In genomic region chr11:10285148-10285802, GRCh38 we compare ENCODE assay signal across 1 cellular context.
A peak's percentile ranks its signal among the peaks of the same experiment; 100 is the strongest.
TF ChIP-seq lines count a peak whose summit lies in the region.

No MANE protein-coding gene starts in this region.

TF ChIP-seq in HepG2, 621 proteins besides CTCF, POLR2A, EP300 and RAD21 (continued from another document and continues in another):
- TF ChIP-seq IRF2 (CRISPR knock-in tag; IDR thresholded peaks at IDR 0.05) = peak; percentile 34; the same call in 1 of the 2 replicates
- no peak for TF ChIP-seq ZNF800 (CRISPR knock-in tag; IDR thresholded peaks at IDR 0.05)
- no peak for TF ChIP-seq HIVEP1 (CRISPR knock-in tag; IDR thresholded peaks at IDR 0.05)
- TF ChIP-seq ZZZ3 (CRISPR knock-in tag; IDR thresholded peaks at IDR 0.05; ENCODE audit: borderline replicate concordance) = no peak
- no peak for TF ChIP-seq RXRA (CRISPR knock-in tag; IDR thresholded peaks at IDR 0.05)
- 0 out of 2 replicates have a peak, but pooled peaks have one; percentile 14 for TF ChIP-seq YEATS4 (CRISPR knock-in tag; IDR thresholded peaks at IDR 0.05; ENCODE audit: borderline replicate concordance)
- TF ChIP-seq ZNF7 (CRISPR knock-in tag; IDR thresholded peaks at IDR 0.05) = no peak
- TF ChIP-seq ETV5 (CRISPR knock-in tag; IDR thresholded peaks at IDR 0.05; ENCODE audit: borderline replicate concordance) = 0 out of 2 replicates have a peak, but pooled peaks have one; percentile 35
- no peak for TF ChIP-seq KLF9 (CRISPR knock-in tag; IDR thresholded peaks at IDR 0.05; ENCODE audit: low read depth)
- no peak for TF ChIP-seq ZNF484 (CRISPR knock-in tag; IDR thresholded peaks at IDR 0.05; ENCODE audit: borderline replicate concordance, low read depth)
- peak; percentile 54; the same call in 1 of the 2 replicates for TF ChIP-seq ZNF614 (CRISPR knock-in tag; IDR thresholded peaks at IDR 0.05; ENCODE audit: borderline replicate concordance)
- TF ChIP-seq ZNF318 (CRISPR knock-in tag; IDR thresholded peaks at IDR 0.05) = no peak
- TF ChIP-seq LRRFIP1 (CRISPR knock-in tag; conservative IDR thresholded peaks at IDR 0.05) = no peak
- no peak for TF ChIP-seq ZC3H13 (CRISPR knock-in tag; IDR thresholded peaks at IDR 0.05)
- TF ChIP-seq ZSCAN25 (CRISPR knock-in tag; IDR thresholded peaks at IDR 0.05) = no peak
- TF ChIP-seq NFE2L1 (CRISPR knock-in tag; IDR thresholded peaks at IDR 0.05; ENCODE audit: borderline replicate concordance) = no peak
- TF ChIP-seq KLF11 (CRISPR knock-in tag; IDR thresholded peaks at IDR 0.05) = no peak
- no peak for TF ChIP-seq TBX3 (IDR thresholded peaks at IDR 0.05; ENCODE audit: borderline replicate concordance)
- TF ChIP-seq ATM (IDR thresholded peaks at IDR 0.05; ENCODE audit: borderline replicate concordance) = no peak
- TF ChIP-seq FIP1L1 (IDR thresholded peaks at IDR 0.05; ENCODE audit: borderline replicate concordance, insufficient read depth, low read depth, low read length) = no peak
- TF ChIP-seq IRF1 (CRISPR knock-in tag; IDR thresholded peaks at IDR 0.05; ENCODE audit: low read depth) = no peak
- TF ChIP-seq ZNF143 (CRISPR knock-in tag; IDR thresholded peaks at IDR 0.05) = no peak
- no peak for TF ChIP-seq SNAPC2 (CRISPR knock-in tag; IDR thresholded peaks at IDR 0.05)
- TF ChIP-seq ZNF740 (CRISPR knock-in tag; IDR thresholded peaks at IDR 0.05) = no peak
- TF ChIP-seq ZFP41 (CRISPR knock-in tag; IDR thresholded peaks at IDR 0.05; ENCODE audit: borderline replicate concordance) = no peak
- TF ChIP-seq ZNF589 (CRISPR knock-in tag; conservative IDR thresholded peaks at IDR 0.05) = no peak
- TF ChIP-seq NFKB2 (CRISPR knock-in tag; IDR thresholded peaks at IDR 0.05; ENCODE audit: borderline replicate concordance) = no peak
- no peak for TF ChIP-seq ZBTB38 (CRISPR knock-in tag; IDR thresholded peaks at IDR 0.05)
- no peak for TF ChIP-seq ZNF207 (IDR thresholded peaks at IDR 0.05; ENCODE audit: borderline replicate concordance)
- TF ChIP-seq RBM39 (IDR thresholded peaks at IDR 0.05; ENCODE audit: low read depth, low read length, poor library complexity, severe bottlenecking) = no peak
- no peak for TF ChIP-seq TCF12 (IDR thresholded peaks at IDR 0.05)
- TF ChIP-seq TCF12 (CRISPR knock-in tag; IDR thresholded peaks at IDR 0.05) = no peak
- no peak for TF ChIP-seq ARNTL (CRISPR knock-in tag; IDR thresholded peaks at IDR 0.05)
- no peak for TF ChIP-seq DNMT3B (CRISPR knock-in tag; conservative IDR thresholded peaks at IDR 0.05)
- TF ChIP-seq MAFG (CRISPR knock-in tag; IDR thresholded peaks at IDR 0.05) = no peak
- no peak for TF ChIP-seq ZNF335 (CRISPR knock-in tag; IDR thresholded peaks at IDR 0.05)
- no peak for TF ChIP-seq ZNF230 (CRISPR knock-in tag; IDR thresholded peaks at IDR 0.05)
- TF ChIP-seq ZNF468 (CRISPR knock-in tag; IDR thresholded peaks at IDR 0.05) = no peak
- no peak for TF ChIP-seq NFYB (CRISPR knock-in tag; IDR thresholded peaks at IDR 0.05)
- no peak for TF ChIP-seq ZNF839 (CRISPR knock-in tag; IDR thresholded peaks at IDR 0.05; ENCODE audit: borderline replicate concordance)
- TF ChIP-seq CEBPZ (IDR thresholded peaks at IDR 0.05; ENCODE audit: low read length) = no peak
- peak; percentile 98 for TF ChIP-seq NFKBIZ (CRISPR knock-in tag; IDR thresholded peaks at IDR 0.05)
- no peak for TF ChIP-seq ZFAT (CRISPR knock-in tag; conservative IDR thresholded peaks at IDR 0.05)
- peak; percentile 93 for TF ChIP-seq ZNF24 (IDR thresholded peaks at IDR 0.05)
- no peak for TF ChIP-seq CHCHD3 (CRISPR knock-in tag; IDR thresholded peaks at IDR 0.05)
- no peak for TF ChIP-seq ZNF101 (CRISPR knock-in tag; IDR thresholded peaks at IDR 0.05; ENCODE audit: borderline replicate concordance, low read depth)
- TF ChIP-seq ZNF530 (CRISPR knock-in tag; IDR thresholded peaks at IDR 0.05; ENCODE audit: low read depth) = no peak
- TF ChIP-seq SRY (CRISPR knock-in tag; IDR thresholded peaks at IDR 0.05) = no peak
- TF ChIP-seq ZNF180 (CRISPR knock-in tag; IDR thresholded peaks at IDR 0.05; ENCODE audit: borderline replicate concordance, low read depth) = no peak
- no peak for TF ChIP-seq ZNF235 (CRISPR knock-in tag; IDR thresholded peaks at IDR 0.05; ENCODE audit: borderline replicate concordance)
- no peak for TF ChIP-seq ZNF597 (CRISPR knock-in tag; IDR thresholded peaks at IDR 0.05)
- TF ChIP-seq ZNF616 (CRISPR knock-in tag; IDR thresholded peaks at IDR 0.05; ENCODE audit: low read depth) = no peak
- TF ChIP-seq FOXJ3 (CRISPR knock-in tag; IDR thresholded peaks at IDR 0.05; ENCODE audit: borderline replicate concordance) = peak; percentile 63; the same call in 1 of the 2 replicates
- TF ChIP-seq HOXA3 (CRISPR knock-in tag; IDR thresholded peaks at IDR 0.05) = no peak; the same call in 1 of the 2 replicates
